8 cellular contexts compared by ENCODE assay signal in genomic region chr15:74434260-74434915, GRCh38. TPM values are rescaled to one million over a fixed set of nuclear protein-coding genes. Genes with fewer than 3 reads are reported as not detected.
DNase-seq lines count a peak whose midpoint lies in the region; ATAC-seq and TF ChIP-seq lines count a peak whose summit lies in the region.

No MANE protein-coding gene starts in this region.

- peaks cover 43% of the 10 kb centered on the region for H3K27me3 Mint-ChIP-seq in mesothelial cell of epicardium (ENCODE audit: low read depth)

- H3K36me3 Mint-ChIP-seq in mesothelial cell of epicardium = no peaks in the 10 kb centered on the region

- peak overlapping the region; percentile 71 for H3K4me3 Mint-ChIP-seq in mesothelial cell of epicardium

- H3K4me1 Mint-ChIP-seq in mesothelial cell of epicardium = peaks cover 12% of the 10 kb centered on the region

- peak overlapping the region; percentile 42 to 66 for H3K4me3 ChIP-seq in cardiac fibroblast (replicated peaks in 1 of 2; ENCODE audit: low read depth in 2 of 2, low read length in 2 of 2)

- no peak for TF ChIP-seq CTCF in cardiac fibroblast (IDR thresholded peaks at IDR 0.05; ENCODE audit: low read depth, low read length)
- TF ChIP-seq CTCF in mesothelial cell of epicardium (IDR thresholded peaks at IDR 0.05; ENCODE audit: unreplicated experiment) = no peak

- DNase-seq in Ammon's horn (ENCODE audit: low spot score) = peak; percentile 69
- no peak for DNase-seq in cardiac fibroblast (ENCODE audit: low read depth in 2 of 2)
- DNase-seq in mesothelial cell of epicardium (ENCODE audit: low spot score in 2 of 2, unreplicated experiment in 2 of 2) = no peak
- DNase-seq in hippocampal formation (lab: John Stamatoyannopoulos, UW) = no peak
- no peak for DNase-seq in NCI-H2171 (lab: John Stamatoyannopoulos, UW)
- no peak for DNase-seq in NCI-H1092 treated with DMSO at 0.1 percent for 48 hours (lab: John Stamatoyannopoulos, UW)

- ATAC-seq in HG02885 (IDR thresholded peaks at IDR 0.05; ENCODE audit: poor library complexity, unreplicated experiment) = peak; percentile 5
- ATAC-seq in GM21619 (IDR thresholded peaks at IDR 0.05; ENCODE audit: unreplicated experiment) = no peak

- H3K9me3 Mint-ChIP-seq in mesothelial cell of epicardium = no peaks in the 10 kb centered on the region

- H3K27ac Mint-ChIP-seq in mesothelial cell of epicardium = no peak overlapping the region

RNA-seq across cellular contexts. Expression of gene SEMA7A, which starts 0.6 kb away (rescaled TPM):
- 4.6 to 6.0 TPM (median 5.0 TPM) in 3 replicates for total RNA-seq in mesothelial cell of epicardium

RNA-seq across cellular contexts. Expression of gene UBL7, which starts 26.6 kb away (rescaled TPM):
- 43.2 to 49.6 TPM (median 47.1 TPM) in 3 replicates for total RNA-seq in mesothelial cell of epicardium
